ENCODE assay signal across 10 cellular contexts in the genomic region with DNA sequence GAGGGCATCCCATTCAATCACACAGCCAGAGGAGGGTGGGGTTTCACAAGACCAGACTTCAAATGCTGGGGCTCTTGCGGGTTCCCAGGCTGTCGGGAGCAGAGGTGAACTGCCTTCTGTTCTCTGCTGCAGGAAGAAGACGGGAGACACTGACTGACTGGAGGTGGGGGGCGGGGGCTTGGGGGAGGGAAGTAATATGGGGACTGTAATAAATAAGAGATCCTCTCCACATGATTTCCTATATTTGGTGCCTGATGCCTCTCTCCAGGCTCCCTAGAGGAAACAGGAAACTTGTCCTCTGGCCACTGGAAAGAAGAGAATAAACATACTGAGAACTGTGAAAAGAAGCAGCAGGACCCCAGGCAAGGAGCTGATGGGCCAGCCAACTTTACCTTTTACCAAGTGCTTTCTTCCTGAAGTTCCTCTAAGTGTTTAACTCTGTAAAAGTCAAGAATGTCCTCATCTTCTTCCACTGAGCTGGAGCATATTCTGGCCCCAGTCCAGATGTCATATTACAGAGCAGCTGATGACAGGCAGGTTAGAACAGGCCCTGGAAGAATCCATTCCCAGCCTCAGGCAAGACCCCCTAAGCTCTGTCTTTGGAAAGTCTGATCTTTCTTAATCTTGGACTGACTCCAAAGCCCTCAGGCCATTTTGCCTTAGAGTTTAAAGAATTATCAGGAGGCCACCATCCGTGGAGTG. TPM values are rescaled to one million over a fixed set of nuclear protein-coding genes. Genes with fewer than 3 reads are reported as not detected.
DNase-seq lines count a peak whose midpoint lies in the region; ATAC-seq and TF ChIP-seq lines count a peak whose summit lies in the region.
"Had no signal": no experiment of that assay in that cellular context is flagged by ENCODE, and none has a peak within 500 bp of the region (broad histone marks: within the 10 kb centered on the region; RNA-seq: fewer than 3 reads in every experiment).

No MANE protein-coding gene starts in this region.

- 45 to 58% (median 53%) methylated on average over 5 of the region's 5 CpGs for WGBS in adrenal gland, 4 donors
- 59 to 67% methylated on average over 5 of the region's 5 CpGs for WGBS in testis, 2 donors

- H3K27ac ChIP-seq in adrenal gland: peak overlapping the region in 2 of 5 donors; percentile 21 to 54
- H3K27ac ChIP-seq in left lung: peak overlapping the region; percentile 58 to 66
- no peak overlapping the region for H3K27ac ChIP-seq in testis
- H3K27ac ChIP-seq: pancreas had no signal

- TF ChIP-seq POLR2A in adrenal gland (IDR thresholded peaks at IDR 0.05) (no peak), testis (IDR thresholded peaks at IDR 0.05) (no peak)

- H3K27me3 ChIP-seq in adrenal gland (no peaks in the 10 kb centered on the region), left lung (no peaks in the 10 kb centered on the region), testis (no peaks in the 10 kb centered on the region)
- H3K27me3 ChIP-seq: pancreas had no signal

- TF ChIP-seq CTCF in adrenal gland (IDR thresholded peaks at IDR 0.05) (no peak), left lung (IDR thresholded peaks at IDR 0.05) (no peak), testis (IDR thresholded peaks at IDR 0.05) (no peak)

- H3K36me3 ChIP-seq in adrenal gland (replicated peaks in 1 of 2) (no peaks in the 10 kb centered on the region), left lung (no peaks in the 10 kb centered on the region), testis (ENCODE audit: low read depth, missing control alignments) (no peaks in the 10 kb centered on the region)
- H3K36me3 ChIP-seq: pancreas had no signal

- H3K9me3 ChIP-seq in adrenal gland (replicated peaks in 1 of 3) (no peaks in the 10 kb centered on the region), left lung (no peaks in the 10 kb centered on the region), testis (no peaks in the 10 kb centered on the region)
- H3K9me3 ChIP-seq: pancreas had no signal

- H3K4me3 ChIP-seq in adrenal gland (peak overlapping the region in 1 of 4 donors; percentile 33), left lung (peak overlapping the region; percentile 23 to 43), testis (no peak overlapping the region)
- H3K4me3 ChIP-seq: pancreas had no signal

- ATAC-seq in left lung: peak; percentile 52
- ATAC-seq: pancreas; stimulated activated effector memory CD8-positive, alpha-beta T cell treated with anti-CD3 and anti-CD28 coated beads, Interleukin-12 subunit alpha, Interleukin-12 subunit beta, amount 100 ng/mL, for 72 hours had no signal

- H3K4me1 ChIP-seq in adrenal gland (replicated peaks in 1 of 2): no peaks in the 10 kb centered on the region
- H3K4me1 ChIP-seq in left lung: peaks cover 8 to 17% of the 10 kb centered on the region in 2 donors
- H3K4me1 ChIP-seq in testis: peaks cover 3% of the 10 kb centered on the region
- H3K4me1 ChIP-seq: pancreas had no signal

- DNase-seq in COR-L47 (lab: John Stamatoyannopoulos, UW): peak; percentile 70
- peak; percentile 12 for DNase-seq in HPDE6-E6E7 (ENCODE audit: extremely low spot score)
- DNase-seq in adrenal gland: peak in 4 of 7 donors; percentile 14 to 69 (median 32)
- no peak for DNase-seq in left lung
- no peak for DNase-seq in testis
- no peak for DNase-seq in kidney tubule cell (ENCODE audit: low spot score)
- no peak for DNase-seq in activated naive CD4-positive, alpha-beta T cell (lab: John Stamatoyannopoulos, UW)
- DNase-seq in activated naive CD4-positive, alpha-beta T cell treated with anti-CD3 and anti-CD28 coated beads, Interleukin-2, amount 50 U/mL, for 16 hours: no peak
- DNase-seq: pancreas had no signal

- intact Hi-C loops in adrenal gland (cut with DNase I): no loop called here
- intact Hi-C loops in left lung (cut with DNase I): no loop called here
- intact Hi-C loops in testis (cut with DNase I; ENCODE audit: low total_unique reads): no loop called here

RNA-seq across cellular contexts. Expression of a gene that starts 33.2 kb away (rescaled TPM):
- 10 to 100 TPM; 38.3 to 98.5 (median 45.6) TPM for total RNA-seq in adrenal gland
- polyA plus RNA-seq in adrenal gland: 10 to 100 TPM; 13.3 to 30.7 (median 18.5) TPM
- 100 to 1,000 TPM; 219 to 357 TPM for total RNA-seq in left lung
- total RNA-seq in testis: 10 to 100 TPM in 1 of 2 donors, 1 to 10 TPM in 1; 8.8 to 12.2 TPM
- polyA plus RNA-seq in testis (ENCODE audit: insufficient read depth, low read depth, low replicate concordance): 13.1 TPM

Comparison
In these comparisons a context has a peak if more than half of its experiments do, and no peak if none do; other contexts are left out.
1. DNase-seq: peak in COR-L47 (single experiment), HPDE6-E6E7 (single experiment) and adrenal gland (4 of 7); none in left lung (0 of 2), testis (single experiment), kidney tubule cell (single experiment), activated naive CD4-positive, alpha-beta T cell (0 of 4) and activated naive CD4-positive, alpha-beta T cell treated with anti-CD3 and anti-CD28 coated beads, Interleukin-2, amount 50 U/mL, for 16 hours (single experiment).
2. H3K27ac ChIP-seq: peak in left lung (2 of 2); none in testis (0 of 2).
3. H3K4me3 ChIP-seq: peak in left lung (2 of 2); none in testis (0 of 2).